Comparison of ENCODE assay signal across 21 cellular contexts in genomic region chr3:149276621-149277020, GRCh38. TPM values are rescaled to one million over a fixed set of nuclear protein-coding genes. Genes with fewer than 3 reads are reported as not detected.
A peak's percentile ranks its signal among the peaks of the same experiment; 100 is the strongest.
DNase-seq lines count a peak whose midpoint lies in the region; ATAC-seq, FAIRE-seq and TF ChIP-seq lines count a peak whose summit lies in the region.
"Had no signal": no experiment of that assay in that cellular context is flagged by ENCODE, and none has a peak within 500 bp of the region (broad histone marks: within the 10 kb centered on the region; RNA-seq: fewer than 3 reads in every experiment).

No MANE protein-coding gene starts in this region.

- BruUV-seq in mammary epithelial cell (replicated peaks; lab: Mats Ljungman, UMichigan) = no TSS peak

- H3K27me3 Mint-ChIP-seq in T-cell = no peaks in the 10 kb centered on the region
- H3K27me3 Mint-ChIP-seq in naive thymus-derived CD4-positive, alpha-beta T cell = peaks cover 0 to 3% (median 0%) of the 10 kb centered on the region in 5 donors
- H3K27me3 Mint-ChIP-seq: stimulated activated naive CD8-positive, alpha-beta T cell treated with anti-CD3 and anti-CD28 coated beads, Interleukin-15, Interleukin-2, amounts not matched to agents 100 ng/mL and 50 ng/mL, for 24 hours; type B pancreatic cell had no signal

- in situ Hi-C loops in mammary epithelial cell (cut with MboI; ENCODE audit: low sequenced_read_pairs in 2 of 2) = loop anchor here (5.0 to 10.0 kb wide), 3 partner anchors 208 to 329 kb away; no protein-coding TSS in a partner anchor

- peak overlapping the region; percentile 95 to 99 for H3K27ac Mint-ChIP-seq in T-cell
- peak overlapping the region in 5 of 9 donors; percentile 70 to 94 (median 82) for H3K27ac Mint-ChIP-seq in naive thymus-derived CD4-positive, alpha-beta T cell
- H3K27ac Mint-ChIP-seq: type B pancreatic cell had no signal

- no peaks in the 10 kb centered on the region for H3K9me3 Mint-ChIP-seq in T-cell
- H3K9me3 Mint-ChIP-seq in naive thymus-derived CD4-positive, alpha-beta T cell = no peaks in the 10 kb centered on the region
- H3K9me3 Mint-ChIP-seq: CD14-positive monocyte; HFFc6; stimulated activated naive CD8-positive, alpha-beta T cell treated with anti-CD3 and anti-CD28 coated beads, Interleukin-15, Interleukin-2, amounts not matched to agents 100 ng/mL and 50 ng/mL, for 24 hours; type B pancreatic cell had no signal

- H3K4me1 Mint-ChIP-seq in T-cell = peaks cover 14 to 23% (median 15%) of the 10 kb centered on the region in 3 donors
- H3K4me1 Mint-ChIP-seq in naive thymus-derived CD4-positive, alpha-beta T cell = peaks cover 6 to 17% (median 13%) of the 10 kb centered on the region in 7 donors

- TF ChIP-seq POLR2A in breast epithelium (IDR thresholded peaks at IDR 0.05) = no peak
- TF ChIP-seq POLR2A in GM12892 (IDR thresholded peaks at IDR 0.05; ENCODE audit: low read depth, low read length) = no peak

- CTCF ChIA-PET in mammary epithelial cell (lab: Charles Lee; ENCODE audit: low non-redundant PET) = no interaction called here
- CTCF ChIA-PET in T-cell (lab: Charles Lee) = interaction anchor here in 1 of 2 donors (1.0 to 4.8 kb wide), 5 partner anchors 22 to 319 kb away, joined by 3 to 47 read pairs (median 4); no protein-coding TSS in a partner anchor
- CTCF ChIA-PET in naive thymus-derived CD4-positive, alpha-beta T cell (lab: Charles Lee) = interaction anchor here (0.8 to 1.0 kb wide), 2 partner anchors 150 to 156 kb away, joined by 3 to 4 read pairs; no protein-coding TSS in a partner anchor

- no peak for TF ChIP-seq CTCF in breast epithelium (IDR thresholded peaks at IDR 0.05)
- no peak for TF ChIP-seq CTCF in mammary epithelial cell (conservative IDR thresholded peaks at IDR 0.05 in 1 of 2, IDR thresholded peaks at IDR 0.05 in 1 of 2; ENCODE audit: extremely low read depth in 1 of 2, insufficient read depth in 1 of 2, low read depth in 1 of 2, low read length in 2 of 2)

- no peaks in the 10 kb centered on the region for H3K9me3 ChIP-seq in breast epithelium
- no peaks in the 10 kb centered on the region for H3K9me3 ChIP-seq in mammary epithelial cell (replicated peaks; ENCODE audit: insufficient read depth, low read length)
- H3K9me3 ChIP-seq in naive thymus-derived CD4-positive, alpha-beta T cell (ENCODE audit: control insufficient read depth in 2 of 3, low read length in 3 of 3) = no peaks in the 10 kb centered on the region
- H3K9me3 ChIP-seq: heart left ventricle, pancreas, sigmoid colon had no signal

- no peaks in the 10 kb centered on the region for H3K79me2 ChIP-seq in mammary epithelial cell (ENCODE audit: insufficient read depth, low read length)

- H3K4me3 ChIP-seq in breast epithelium = no peak overlapping the region
- no peak overlapping the region for H3K4me3 ChIP-seq in mammary epithelial cell (replicated peaks in 1 of 3; ENCODE audit: insufficient read depth in 1 of 3, low read depth in 2 of 3, low read length in 3 of 3)
- no peak overlapping the region for H3K4me3 ChIP-seq in naive thymus-derived CD4-positive, alpha-beta T cell (ENCODE audit: low read length)
- H3K4me3 ChIP-seq: heart left ventricle, pancreas, sigmoid colon had no signal

- no peaks in the 10 kb centered on the region for H3K36me3 Mint-ChIP-seq in T-cell
- H3K36me3 Mint-ChIP-seq in naive thymus-derived CD4-positive, alpha-beta T cell = no peaks in the 10 kb centered on the region
- H3K36me3 Mint-ChIP-seq: CD14-positive monocyte, type B pancreatic cell had no signal

- dilution Hi-C loops in mammary epithelial cell (cut with HindIII; ENCODE audit: low sequenced_read_pairs) = no loop called here

- no peaks in the 10 kb centered on the region for H3K27me3 ChIP-seq in breast epithelium
- H3K27me3 ChIP-seq in mammary epithelial cell (ENCODE audit: insufficient read depth, low read length) = no peaks in the 10 kb centered on the region
- H3K27me3 ChIP-seq in naive thymus-derived CD4-positive, alpha-beta T cell (ENCODE audit: control insufficient read depth in 2 of 2, insufficient read depth in 2 of 2, low read length in 2 of 2) = no peaks in the 10 kb centered on the region
- H3K27me3 ChIP-seq: heart left ventricle, pancreas, sigmoid colon had no signal

- H3K4me3 Mint-ChIP-seq in T-cell = peak overlapping the region in 1 of 3 donors; percentile 76
- H3K4me3 Mint-ChIP-seq in naive thymus-derived CD4-positive, alpha-beta T cell = peak overlapping the region in 3 of 10 donors; percentile 70 to 91 (median 77)
- H3K4me3 Mint-ChIP-seq: type B pancreatic cell had no signal

- ATAC-seq in T-cell (replicated peaks in 1 of 4) = no peak
- no peak for ATAC-seq in naive thymus-derived CD4-positive, alpha-beta T cell

- DNase-seq in breast epithelium (ENCODE audit: low spot score in 2 of 2) (no peak), mammary epithelial cell (no peak), T-cell (no peak), globus pallidus (ENCODE audit: low spot score) (no peak), GM12892 (ENCODE audit: insufficient read length) (no peak), germinal center (ENCODE audit: low spot score) (no peak), cerebellar nuclear complex (lab: John Stamatoyannopoulos, UW) (no peak)
- DNase-seq in naive thymus-derived CD4-positive, alpha-beta T cell = no peak
- DNase-seq: activated CD4-positive, alpha-beta T cell treated with anti-CD3 and anti-CD28 coated beads, Interleukin-2, amount 50 U/mL, for 4 hours; activated naive CD4-positive, alpha-beta T cell treated with Interleukin-2 at 50 U/mL for 16 hours; effector CD8-positive, alpha-beta T cell; heart left ventricle; HFFc6; KBM-7; NCI-H187 treated with DMSO at 0.1 percent for 48 hours; pancreas; sigmoid colon; WERI-Rb-1 had no signal

- no peak overlapping the region for H3K4me2 ChIP-seq in mammary epithelial cell (ENCODE audit: insufficient read depth, low read depth, low read length)

- H4K20me1 ChIP-seq in mammary epithelial cell (ENCODE audit: insufficient read depth, low read length) = no peaks in the 10 kb centered on the region

- no peaks in the 10 kb centered on the region for H3K36me3 ChIP-seq in breast epithelium
- no peaks in the 10 kb centered on the region for H3K36me3 ChIP-seq in mammary epithelial cell (ENCODE audit: insufficient read depth, low read length)
- H3K36me3 ChIP-seq in naive thymus-derived CD4-positive, alpha-beta T cell (ENCODE audit: control insufficient read depth in 2 of 3, insufficient read depth in 3 of 3, low read length in 3 of 3) = no peaks in the 10 kb centered on the region
- H3K36me3 ChIP-seq: heart left ventricle, pancreas, sigmoid colon, WERI-Rb-1 had no signal

- POLR2A ChIA-PET in T-cell (lab: Charles Lee) = no interaction called here
- POLR2A ChIA-PET in naive thymus-derived CD4-positive, alpha-beta T cell (lab: Charles Lee) = interaction anchor here (1.8 kb wide), 1 partner anchor 148 kb away, joined by 8 read pairs; the partner anchor contains the start of gene HPS3

- H2AFZ ChIP-seq in mammary epithelial cell (ENCODE audit: low read depth, low read length) = no peak overlapping the region

- peak overlapping the region; percentile 53 to 76 for H3K27ac ChIP-seq in breast epithelium
- no peak overlapping the region for H3K27ac ChIP-seq in mammary epithelial cell (ENCODE audit: insufficient read depth, low read depth, low read length)
- H3K27ac ChIP-seq in naive thymus-derived CD4-positive, alpha-beta T cell (ENCODE audit: low read depth, low read length) = no peak overlapping the region
- H3K27ac ChIP-seq: sigmoid colon, WERI-Rb-1 had no signal

- H3K4me1 ChIP-seq in breast epithelium (peaks cover 0 to 3% of the 10 kb centered on the region in 2 donors), mammary epithelial cell (ENCODE audit: insufficient read depth, low read length) (peaks cover 9% of the 10 kb centered on the region)
- peaks cover 4 to 13% of the 10 kb centered on the region in 2 donors for H3K4me1 ChIP-seq in naive thymus-derived CD4-positive, alpha-beta T cell (ENCODE audit: control insufficient read depth in 2 of 2, insufficient read depth in 2 of 2, low read length in 2 of 2)

- no peak overlapping the region for H3K9ac ChIP-seq in mammary epithelial cell (ENCODE audit: insufficient read depth, low read length)

- FAIRE-seq in GM12892 (lab: Jason Lieb, UNC) = no peak
- FAIRE-seq: pancreas had no signal

- WGBS in mammary epithelial cell (ENCODE audit: low coverage, missing lambda C conversion rate) = 82% methylated on average over 3 of the region's 3 CpGs

- intact Hi-C loops in breast epithelium (cut with DNase I; ENCODE audit: low total_unique reads) (loop anchor here (10.0 kb wide), 1 partner anchor 152 kb away; the partner anchor contains the start of gene HPS3), mammary epithelial cell (cut with micrococcal nuclease) (no loop called here)
- intact Hi-C loops in naive thymus-derived CD4-positive, alpha-beta T cell (cut with micrococcal nuclease) = loop anchor here (1.0 to 10.0 kb wide), 2 partner anchors 190 to 538 kb away; partner anchors contain the start of genes HLTF (in 1 of the 2) and RNF13 (in 1 of the 2)

RNA-seq across cellular contexts. Expression of gene CP, which starts 55.0 kb away (rescaled TPM):
- total RNA-seq in breast epithelium = 100 to 1,000 TPM in 1 of 3 donors, 10 to 100 TPM in 2; 25.9 to 225 (median 30.2) TPM
- not detected for total RNA-seq in mammary epithelial cell
- polyA plus RNA-seq in mammary epithelial cell = not detected
- not detected for polyA minus RNA-seq in mammary epithelial cell
- 1 to 10 TPM in 1 of 5 donors, under 1 TPM in 2, not detected in 2; 0.69 to 1.9 (median 0.73) TPM for total RNA-seq in T-cell
- under 1 TPM in 1 of 5 experiments, not detected in 4; 0.69 TPM for total RNA-seq in naive thymus-derived CD4-positive, alpha-beta T cell
- polyA plus RNA-seq in naive thymus-derived CD4-positive, alpha-beta T cell = 1 to 10 TPM in 1 of 2 donors, under 1 TPM in 1; 0.43 to 1.3 TPM
- polyA plus RNA-seq in GM12892 (2012; ENCODE audit: missing spikeins) = not detected
- total RNA-seq: HFFc6 had no signal
- polyA plus RNA-seq: CD14-positive monocyte had no signal

RNA-seq across cellular contexts. Expression of gene TM4SF18, which starts 56.8 kb away (rescaled TPM):
- total RNA-seq in breast epithelium = 10 to 100 TPM in 2 of 3 donors, 1 to 10 TPM in 1; 7.2 to 43.8 (median 25.9) TPM
- not detected for total RNA-seq in mammary epithelial cell
- polyA plus RNA-seq in mammary epithelial cell = not detected
- not detected for polyA minus RNA-seq in mammary epithelial cell
- not detected for total RNA-seq in T-cell
- not detected for total RNA-seq in naive thymus-derived CD4-positive, alpha-beta T cell
- polyA plus RNA-seq in naive thymus-derived CD4-positive, alpha-beta T cell = not detected
- polyA plus RNA-seq in GM12892 (2012; ENCODE audit: missing spikeins) = not detected
- polyA plus RNA-seq: CD14-positive monocyte had no signal

Comparison
In these comparisons a context has a peak if more than half of its experiments do, and no peak if none do; other contexts are left out.
1. H3K27ac ChIP-seq: peak in breast epithelium (2 of 2); none in mammary epithelial cell (single experiment) and naive thymus-derived CD4-positive, alpha-beta T cell (single experiment).
2. RNA of gene CP, which starts 55.0 kb away (total RNA-seq): 25.9 to 225 TPM in breast epithelium; 0.69 to 1.9 TPM in T-cell, 0.69 TPM in naive thymus-derived CD4-positive, alpha-beta T cell and not detected in mammary epithelial cell; every median in the first group is over 4 times any median in the second.
3. RNA of gene TM4SF18, which starts 56.8 kb away (total RNA-seq): 7.2 to 43.8 TPM in breast epithelium; not detected in T-cell, not detected in mammary epithelial cell and not detected in naive thymus-derived CD4-positive, alpha-beta T cell; every median in the first group is over 4 times any median in the second.